Comparison of ENCODE assay signal across 8 cellular contexts in genomic region chr12:94644622-94645021, GRCh38. TPM values are rescaled to one million over a fixed set of nuclear protein-coding genes. Genes with fewer than 3 reads are reported as not detected.
A peak's percentile ranks its signal among the peaks of the same experiment; 100 is the strongest.
DNase-seq lines count a peak whose midpoint lies in the region; ATAC-seq, FAIRE-seq and TF ChIP-seq lines count a peak whose summit lies in the region.

No MANE protein-coding gene starts in this region.

- H3K4me3 Mint-ChIP-seq in activated B cell treated with CpG ODN at 0.5 μM for 24 hours: peak overlapping the region; percentile 61

- H3K9me3 ChIP-seq in lower lobe of right lung (no peaks in the 10 kb centered on the region), WERI-Rb-1 (ENCODE audit: severe bottlenecking) (peaks cover 4% of the 10 kb centered on the region), Karpas-422 (ENCODE audit: low read length) (no peaks in the 10 kb centered on the region)

- H3K27me3 ChIP-seq in lower lobe of right lung (ENCODE audit: low read depth): peaks cover 7% of the 10 kb centered on the region
- no peaks in the 10 kb centered on the region for H3K27me3 ChIP-seq in WERI-Rb-1 (ENCODE audit: insufficient read depth, low read depth, severe bottlenecking)
- H3K27me3 ChIP-seq in Karpas-422 (ENCODE audit: low read length): no peaks in the 10 kb centered on the region

- TF ChIP-seq CTCF in activated B cell treated with CpG ODN at 0.5 μM for 24 hours (IDR thresholded peaks at IDR 0.05) (no peak), lower lobe of right lung (IDR thresholded peaks at IDR 0.05) (no peak), WERI-Rb-1 (IDR thresholded peaks at IDR 0.05; ENCODE audit: low read depth, low read length) (no peak)

- peaks cover 33% of the 10 kb centered on the region for H3K4me1 ChIP-seq in lower lobe of right lung
- H3K4me1 ChIP-seq in Karpas-422 (ENCODE audit: low read length): no peaks in the 10 kb centered on the region

- peak overlapping the region; percentile 73 for H3K27ac Mint-ChIP-seq in activated B cell treated with CpG ODN at 0.5 μM for 24 hours

- no peaks in the 10 kb centered on the region for H3K9me3 Mint-ChIP-seq in activated B cell treated with CpG ODN at 0.5 μM for 24 hours

- FAIRE-seq in GM12892 (lab: Jason Lieb, UNC): peak; percentile 76

- CTCF ChIA-PET in activated B cell treated with CpG ODN at 0.5 μM for 24 hours (lab: Charles Lee): no interaction called here
- CTCF ChIA-PET in HEK293T (lab: Yijun Ruan, JAX): no interaction called here

- H3K4me1 Mint-ChIP-seq in activated B cell treated with CpG ODN at 0.5 μM for 24 hours: peaks cover 46% of the 10 kb centered on the region

- TF ChIP-seq POLR2A in GM12892 (IDR thresholded peaks at IDR 0.05; ENCODE audit: low read depth, low read length): no peak

- no peaks in the 10 kb centered on the region for H4K20me1 ChIP-seq in Karpas-422 (ENCODE audit: insufficient read depth, low read depth, low read length)

- no peaks in the 10 kb centered on the region for H3K9me2 ChIP-seq in Karpas-422 (replicated peaks; ENCODE audit: insufficient read depth, low read length)

- no peak overlapping the region for H2AFZ ChIP-seq in Karpas-422 (ENCODE audit: low read length)

- H3K27ac ChIP-seq in lower lobe of right lung (peak overlapping the region; percentile 75), WERI-Rb-1 (no peak overlapping the region), Karpas-422 (ENCODE audit: low read length) (no peak overlapping the region)

- peak overlapping the region; percentile 28 for H3K4me3 ChIP-seq in lower lobe of right lung
- no peak overlapping the region for H3K4me3 ChIP-seq in WERI-Rb-1 (ENCODE audit: low read depth, low read length)
- H3K4me3 ChIP-seq in Karpas-422 (ENCODE audit: low read length): no peak overlapping the region

- H3K36me3 Mint-ChIP-seq in activated B cell treated with CpG ODN at 0.5 μM for 24 hours (ENCODE audit: low read depth): peaks cover 7% of the 10 kb centered on the region

- H3K9ac ChIP-seq in Karpas-422 (ENCODE audit: low read length): no peak overlapping the region

- intact Hi-C loops in activated B cell treated with CpG ODN at 0.5 μM for 24 hours (cut with micrococcal nuclease) (loop anchor here (1.0 to 10.0 kb wide), 3 partner anchors 20 to 510 kb away; no protein-coding TSS in a partner anchor), lower lobe of right lung (cut with DNase I) (no loop called here)

- H3K27me3 Mint-ChIP-seq in activated B cell treated with CpG ODN at 0.5 μM for 24 hours: no peaks in the 10 kb centered on the region

- POLR2A ChIA-PET in activated B cell treated with CpG ODN at 0.5 μM for 24 hours (lab: Charles Lee): interaction anchor here (1.1 kb wide), 1 partner anchor 173 kb away, joined by 3 read pairs; no protein-coding TSS in a partner anchor
- POLR2A ChIA-PET in HEK293T (lab: Yijun Ruan, JAX): no interaction called here

- no peaks in the 10 kb centered on the region for H3K79me2 ChIP-seq in Karpas-422 (ENCODE audit: low read length)

- no peaks in the 10 kb centered on the region for H3K36me3 ChIP-seq in lower lobe of right lung
- no peaks in the 10 kb centered on the region for H3K36me3 ChIP-seq in WERI-Rb-1
- H3K36me3 ChIP-seq in Karpas-422 (ENCODE audit: insufficient read depth, low read length): no peaks in the 10 kb centered on the region

- ATAC-seq in HG02852 (IDR thresholded peaks at IDR 0.05; ENCODE audit: unreplicated experiment): peak; percentile 45
- peak; percentile 60 for ATAC-seq in activated B cell treated with CpG ODN at 0.5 μM for 24 hours (ENCODE audit: low read depth)
- ATAC-seq in lower lobe of right lung: peak; percentile 79 to 85

- H3K4me2 ChIP-seq in Karpas-422 (ENCODE audit: low read depth, low read length, poor library complexity, severe bottlenecking): no peak overlapping the region

- DNase-seq in GM12892 (ENCODE audit: insufficient read length) (no peak), activated B cell treated with CpG ODN at 0.5 μM for 24 hours (no peak), lower lobe of right lung (no peak), WERI-Rb-1 (no peak), NK-92 (lab: John Stamatoyannopoulos, UW; ENCODE audit: unreplicated experiment) (no peak), Karpas-422 (no peak), HEK293T (ENCODE audit: extremely low spot score) (no peak)

TF ChIP-seq in HEK293T, 16 proteins besides CTCF, POLR2A, EP300 and RAD21:
- no peak for TF ChIP-seq BHLHE40 (IDR thresholded peaks at IDR 0.05; ENCODE audit: borderline replicate concordance)
TF ChIP-seq in HEK293T: peak in this region for 0.

RNA-seq across cellular contexts. Expression of gene TMCC3, which starts 5.7 kb away (rescaled TPM):
- 16.0 TPM for polyA plus RNA-seq in GM12892 (2012; ENCODE audit: missing spikeins)
- total RNA-seq in activated B cell treated with CpG ODN at 0.5 μM for 24 hours: 24.2 and 28.0 TPM in 2 replicates
- total RNA-seq in lower lobe of right lung: 9.7 TPM
- total RNA-seq in Karpas-422 (2014; rRNA removed; shearing (Covaris generic); ENCODE audit: low replicate concordance): 0.79 and 0.82 TPM in 2 replicates
